Comparison of ENCODE assay signal across 12 cellular contexts in the genomic region with DNA sequence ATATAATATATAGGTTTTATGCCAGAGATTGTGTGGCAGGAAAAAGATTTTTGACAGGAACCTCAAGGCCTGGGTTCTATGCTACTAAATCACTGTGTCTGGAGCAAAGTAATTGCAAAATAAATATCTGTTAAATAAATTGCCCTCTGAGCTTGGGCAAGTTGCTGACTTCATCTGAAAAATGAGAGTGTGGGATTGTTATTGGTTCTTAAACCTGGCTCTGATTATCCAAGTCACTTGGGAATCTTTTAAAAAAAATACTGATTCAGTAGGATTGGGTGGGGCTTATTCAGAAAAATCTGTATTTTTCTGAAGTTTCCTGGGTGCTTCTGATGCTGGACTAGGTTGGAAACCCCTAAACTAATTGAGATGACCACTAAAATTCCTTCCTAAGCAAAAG.
DNase-seq lines count a peak whose midpoint lies in the region; ATAC-seq and TF ChIP-seq lines count a peak whose summit lies in the region.
"Had no signal": no experiment of that assay in that cellular context is flagged by ENCODE, and none has a peak within 500 bp of the region (broad histone marks: within the 10 kb centered on the region; RNA-seq: fewer than 3 reads in every experiment).

No MANE protein-coding gene starts in this region.

- H3K36me3 Mint-ChIP-seq in H9 (ENCODE audit: insufficient read depth in 1 of 3, low read depth in 3 of 3), result peaks cover 0 to 46% (median 0%) of the 10 kb centered on the region in 3 experiments; a peak in 2 of 7 replicates
- peaks cover 22 to 64% (median 38%) of the 10 kb centered on the region in 5 donors for H3K36me3 Mint-ChIP-seq in naive thymus-derived CD4-positive, alpha-beta T cell

- H3K4me3 ChIP-seq in BLaER1 (no peak overlapping the region), neuronal stem cell (ENCODE audit: low read length in 2 of 2) (no peak overlapping the region)
- no peak overlapping the region for H3K4me3 ChIP-seq in naive thymus-derived CD4-positive, alpha-beta T cell (ENCODE audit: low read length)
- H3K4me3 ChIP-seq: coronary artery, hepatocyte had no signal

- H2BK5ac ChIP-seq in H9 (ENCODE audit: insufficient read length, low read length) (no peak overlapping the region), neuronal stem cell (ENCODE audit: low read length) (no peak overlapping the region)

- H3K9ac ChIP-seq in BLaER1 (no peak overlapping the region), H9 (ENCODE audit: extremely low read depth, insufficient read length, low read length) (peak overlapping the region; percentile 17), neuronal stem cell (ENCODE audit: low read depth, low read length, poor library complexity) (no peak overlapping the region)

- no peak overlapping the region for H4K5ac ChIP-seq in H9 (ENCODE audit: insufficient read length, low read depth, low read length)

- no peak for TF ChIP-seq CTCF in H9 (conservative IDR thresholded peaks at IDR 0.05)

- no peak overlapping the region for H2BK20ac ChIP-seq in H9 (ENCODE audit: low read depth, low read length, poor library complexity, severe bottlenecking)

- H3K9me3 ChIP-seq in BLaER1 (no peaks in the 10 kb centered on the region), H9 (ENCODE audit: control insufficient read depth, low read depth, low read length) (no peaks in the 10 kb centered on the region), neuronal stem cell (replicated peaks in 1 of 2; ENCODE audit: control insufficient read depth in 2 of 2, insufficient read depth in 1 of 2, low read depth in 1 of 2, low read length in 2 of 2) (no peaks in the 10 kb centered on the region)
- no peaks in the 10 kb centered on the region for H3K9me3 ChIP-seq in naive thymus-derived CD4-positive, alpha-beta T cell (ENCODE audit: control insufficient read depth in 2 of 3, low read length in 3 of 3)

- H3K4ac ChIP-seq in H9 (ENCODE audit: low read depth, low read length) (no peak overlapping the region), neuronal stem cell (ENCODE audit: low read length) (no peak overlapping the region)

- H3K18ac ChIP-seq in H9 (ENCODE audit: insufficient read length, low read depth, low read length) (no peak overlapping the region), neuronal stem cell (ENCODE audit: low read length) (no peak overlapping the region)

- POLR2A ChIA-PET in naive thymus-derived CD4-positive, alpha-beta T cell (lab: Charles Lee), result interaction anchor here (1.1 to 3.3 kb wide), 2 partner anchors 14 to 21 kb away, joined by 3 to 12 read pairs; no protein-coding TSS in a partner anchor

- H3K56ac ChIP-seq in H9 (ENCODE audit: insufficient read length, low read depth, low read length), result no peak overlapping the region

- no peak overlapping the region for H2AK5ac ChIP-seq in H9 (ENCODE audit: insufficient read length, low read length)
- H2AK5ac ChIP-seq in neuronal stem cell (ENCODE audit: low read depth, low read length), result no peak overlapping the region

- H3K79me1 ChIP-seq in H9 (ENCODE audit: insufficient read depth, low read depth, low read length, poor library complexity, severe bottlenecking) (no peaks in the 10 kb centered on the region), neuronal stem cell (ENCODE audit: low read depth, low read length) (no peaks in the 10 kb centered on the region)

- CTCF ChIA-PET in naive thymus-derived CD4-positive, alpha-beta T cell (lab: Charles Lee), result no interaction called here

- H3K27ac ChIP-seq in BLaER1 (no peak overlapping the region), H9 (ENCODE audit: insufficient read length, low read depth, low read length) (no peak overlapping the region), angular gyrus (ENCODE audit: low read depth, low read length) (peak overlapping the region; percentile 58), neuronal stem cell (replicated peaks; ENCODE audit: low read length) (no peak overlapping the region)
- H3K27ac ChIP-seq in naive thymus-derived CD4-positive, alpha-beta T cell (ENCODE audit: low read depth, low read length), result no peak overlapping the region
- H3K27ac ChIP-seq: hepatocyte had no signal

- H3K4me3 Mint-ChIP-seq in H9, result no peak overlapping the region
- H3K4me3 Mint-ChIP-seq in naive thymus-derived CD4-positive, alpha-beta T cell, result peak overlapping the region in 2 of 10 donors; percentile 24 to 27

- ATAC-seq in naive thymus-derived CD4-positive, alpha-beta T cell, result no peak

- H3K4me1 ChIP-seq in BLaER1 (peaks cover 10% of the 10 kb centered on the region), H9 (ENCODE audit: insufficient read depth, low read length) (peaks cover 3% of the 10 kb centered on the region; the same call in 1 of the 2 replicates), neuronal stem cell (ENCODE audit: control insufficient read depth in 2 of 2, insufficient read depth in 1 of 2, low read depth in 1 of 2, low read length in 2 of 2) (peaks cover 5 to 31% of the 10 kb centered on the region in 2 donors)
- H3K4me1 ChIP-seq in naive thymus-derived CD4-positive, alpha-beta T cell (ENCODE audit: control insufficient read depth in 2 of 2, insufficient read depth in 2 of 2, low read length in 2 of 2), result peaks cover 41 to 51% of the 10 kb centered on the region in 2 donors

- H4K20me1 ChIP-seq in BLaER1 (no peaks in the 10 kb centered on the region), H9 (ENCODE audit: control insufficient read depth, insufficient read depth, insufficient read length) (no peaks in the 10 kb centered on the region)

- intact Hi-C loops in naive thymus-derived CD4-positive, alpha-beta T cell (cut with micrococcal nuclease), result loop anchor here in 1 of 2 donors (1.0 kb wide), 2 partner anchors 7 to 8 kb away; no protein-coding TSS in a partner anchor

- no peak overlapping the region for H2BK120ac ChIP-seq in H9 (ENCODE audit: low read depth, low read length, poor library complexity, severe bottlenecking)
- no peak overlapping the region for H2BK120ac ChIP-seq in neuronal stem cell (ENCODE audit: low read depth, low read length)

- H3K27me3 Mint-ChIP-seq in H9 (ENCODE audit: low read depth), result no peaks in the 10 kb centered on the region
- no peaks in the 10 kb centered on the region for H3K27me3 Mint-ChIP-seq in naive thymus-derived CD4-positive, alpha-beta T cell

- peak overlapping the region; percentile 53 for H3K4me2 ChIP-seq in BLaER1
- H3K4me2 ChIP-seq in H9 (ENCODE audit: insufficient read depth, insufficient read length, low read length), result no peak overlapping the region
- no peak overlapping the region for H3K4me2 ChIP-seq in neuronal stem cell (ENCODE audit: insufficient read depth, low read length, poor library complexity, severe bottlenecking)
- H3K4me2 ChIP-seq: hepatocyte had no signal

- H3K27ac Mint-ChIP-seq in H9, result no peak overlapping the region
- peak overlapping the region in 5 of 9 donors; percentile 7 to 72 (median 60) for H3K27ac Mint-ChIP-seq in naive thymus-derived CD4-positive, alpha-beta T cell

- H3K27me3 ChIP-seq in BLaER1 (no peaks in the 10 kb centered on the region), H9 (ENCODE audit: insufficient read depth, low read length) (no peaks in the 10 kb centered on the region), neuronal stem cell (ENCODE audit: control insufficient read depth in 3 of 3, insufficient read depth in 3 of 3, low read depth in 1 of 3, low read length in 3 of 3) (no peaks in the 10 kb centered on the region)
- no peaks in the 10 kb centered on the region for H3K27me3 ChIP-seq in naive thymus-derived CD4-positive, alpha-beta T cell (ENCODE audit: control insufficient read depth in 2 of 2, insufficient read depth in 2 of 2, low read length in 2 of 2)
- H3K27me3 ChIP-seq: hepatocyte had no signal

- no peak overlapping the region for H2BK12ac ChIP-seq in H9 (ENCODE audit: insufficient read length, low read depth, low read length)
- no peak overlapping the region for H2BK12ac ChIP-seq in neuronal stem cell (ENCODE audit: low read length)

- no peak overlapping the region for H3T11ph ChIP-seq in H9 (ENCODE audit: low read length)

- H3K23ac ChIP-seq in H9 (ENCODE audit: insufficient read length, low read depth, low read length) (no peak overlapping the region), neuronal stem cell (ENCODE audit: low read depth, low read length, poor library complexity) (no peak overlapping the region)

- H4K8ac ChIP-seq in H9 (replicated peaks; ENCODE audit: insufficient read length, low read depth, low read length), result no peak overlapping the region
- H4K8ac ChIP-seq in neuronal stem cell (ENCODE audit: low read depth, low read length), result no peak overlapping the region

- H3K36me3 ChIP-seq in BLaER1, result no peaks in the 10 kb centered on the region; the same call in 1 of the 2 replicates
- H3K36me3 ChIP-seq in naive thymus-derived CD4-positive, alpha-beta T cell (ENCODE audit: control insufficient read depth in 2 of 3, insufficient read depth in 3 of 3, low read length in 3 of 3), result peaks cover 5 to 35% (median 26%) of the 10 kb centered on the region in 3 experiments
- H3K36me3 ChIP-seq in neuronal stem cell (replicated peaks in 1 of 2; ENCODE audit: control insufficient read depth in 2 of 2, insufficient read depth in 2 of 2, low read length in 2 of 2), result peaks cover 4 to 92% of the 10 kb centered on the region in 2 donors

- H3K79me2 ChIP-seq in H9 (ENCODE audit: insufficient read depth, low read length), result no peaks in the 10 kb centered on the region
- H3K79me2 ChIP-seq: hepatocyte had no signal

- H2BK15ac ChIP-seq in H9 (ENCODE audit: low read depth, low read length), result no peak overlapping the region
- H2BK15ac ChIP-seq in neuronal stem cell (ENCODE audit: low read length), result no peak overlapping the region

- H4K91ac ChIP-seq in H9 (ENCODE audit: insufficient read length, low read depth, low read length), result no peak overlapping the region
- no peak overlapping the region for H4K91ac ChIP-seq in neuronal stem cell (ENCODE audit: low read depth, low read length, poor library complexity)

- no peaks in the 10 kb centered on the region for H3K9me3 Mint-ChIP-seq in H9
- no peaks in the 10 kb centered on the region for H3K9me3 Mint-ChIP-seq in naive thymus-derived CD4-positive, alpha-beta T cell

- H3K14ac ChIP-seq in H9 (ENCODE audit: insufficient read depth, low read length), result no peak overlapping the region
- no peak overlapping the region for H3K14ac ChIP-seq in neuronal stem cell (ENCODE audit: low read length)

- no peak for DNase-seq in H9
- no peak for DNase-seq in naive thymus-derived CD4-positive, alpha-beta T cell
- DNase-seq in NCI-H774 (lab: John Stamatoyannopoulos, UW), result no peak
- DNase-seq in neuronal stem cell (ENCODE audit: low spot score), result no peak
- DNase-seq in NCI-H2029 treated with DMSO at 0.1 percent for 48 hours (lab: John Stamatoyannopoulos, UW), result no peak
- DNase-seq: activated CD4-positive, alpha-beta T cell treated with anti-CD3 and anti-CD28 coated beads, Interleukin-2, amount 50 U/mL, for 4 hours; C1 segment of cervical spinal cord; erythroblast had no signal

- no peak overlapping the region for H2AFZ ChIP-seq in H9 (ENCODE audit: low read length)
- H2AFZ ChIP-seq in neuronal stem cell (ENCODE audit: low read length), result no peak overlapping the region
- H2AFZ ChIP-seq: hepatocyte had no signal

- no peaks in the 10 kb centered on the region for H3K23me2 ChIP-seq in H9 (ENCODE audit: insufficient read length, low read depth, low read length, poor library complexity, severe bottlenecking)

- peaks cover 30 to 35% of the 10 kb centered on the region in 2 experiments for H3K4me1 Mint-ChIP-seq in H9
- H3K4me1 Mint-ChIP-seq in naive thymus-derived CD4-positive, alpha-beta T cell, result peaks cover 42 to 79% (median 66%) of the 10 kb centered on the region in 7 donors

Comparison
In these comparisons a context has a peak if more than half of its experiments do, and no peak if none do; other contexts are left out.
1. H3K27ac Mint-ChIP-seq: peak in naive thymus-derived CD4-positive, alpha-beta T cell (5 of 9); none in H9 (0 of 3).